ENCODE assay signal across 9 cellular contexts in genomic region chr2:174158003-174158402, GRCh38.
DNase-seq lines count a peak whose midpoint lies in the region; ATAC-seq and TF ChIP-seq lines count a peak whose summit lies in the region.
"Had no signal": no experiment of that assay in that cellular context is flagged by ENCODE, and none has a peak within 500 bp of the region (broad histone marks: within the 10 kb centered on the region; RNA-seq: fewer than 3 reads in every experiment).

No MANE protein-coding gene starts in this region.

- H3K4me1 ChIP-seq in BE2C, result no peaks in the 10 kb centered on the region

- peaks cover 32% of the 10 kb centered on the region for H3K36me3 Mint-ChIP-seq in activated naive CD8-positive, alpha-beta T cell treated with anti-CD3 and anti-CD28 coated beads, Interleukin-2, amount 50 U/mL, for 24 hours (ENCODE audit: low read depth)

- H3K4me1 Mint-ChIP-seq in activated naive CD8-positive, alpha-beta T cell treated with anti-CD3 and anti-CD28 coated beads, Interleukin-2, amount 50 U/mL, for 24 hours, result peaks cover 5% of the 10 kb centered on the region

- no peak overlapping the region for H3K27ac Mint-ChIP-seq in activated naive CD8-positive, alpha-beta T cell treated with anti-CD3 and anti-CD28 coated beads, Interleukin-2, amount 50 U/mL, for 24 hours

- peak; percentile 69 for TF ChIP-seq CTCF in BE2C (IDR thresholded peaks at IDR 0.05; ENCODE audit: low read depth, low read length)
- peak; percentile 76 for TF ChIP-seq CTCF in GM12872 (IDR thresholded peaks at IDR 0.05; ENCODE audit: insufficient read depth, low read depth, low read length)

- H3K36me3 ChIP-seq in BE2C, result no peaks in the 10 kb centered on the region

- no peak overlapping the region for H3K4me3 Mint-ChIP-seq in activated naive CD8-positive, alpha-beta T cell treated with anti-CD3 and anti-CD28 coated beads, Interleukin-2, amount 50 U/mL, for 24 hours

- H3K9me3 Mint-ChIP-seq in activated naive CD8-positive, alpha-beta T cell treated with anti-CD3 and anti-CD28 coated beads, Interleukin-2, amount 50 U/mL, for 24 hours, result peaks cover 4% of the 10 kb centered on the region

- no peaks in the 10 kb centered on the region for H3K27me3 ChIP-seq in BE2C

- DNase-seq in BE2C (peak; percentile 32), NCI-H1436 treated with DMSO at 0.1 percent for 48 hours (lab: John Stamatoyannopoulos, UW) (peak; percentile 27), kidney glomerular epithelial cell (lab: John Stamatoyannopoulos, UW) (peak; percentile 20)
- DNase-seq in activated naive CD8-positive, alpha-beta T cell treated with anti-CD3 and anti-CD28 coated beads, Interleukin-2, amount 50 U/mL, for 24 hours, result peak; percentile 10

- H3K9me3 ChIP-seq in BE2C, result no peaks in the 10 kb centered on the region

- no peak overlapping the region for H3K4me3 ChIP-seq in BE2C (ENCODE audit: low read depth, low read length)
- H3K4me3 ChIP-seq: SK-N-MC had no signal

- no peaks in the 10 kb centered on the region for H3K27me3 Mint-ChIP-seq in activated naive CD8-positive, alpha-beta T cell treated with anti-CD3 and anti-CD28 coated beads, Interleukin-2, amount 50 U/mL, for 24 hours

- peak; percentile 59 for ATAC-seq in activated naive CD8-positive, alpha-beta T cell treated with anti-CD3 and anti-CD28 coated beads, Interleukin-2, amount 50 U/mL, for 24 hours
- ATAC-seq in GM18907 (IDR thresholded peaks at IDR 0.05; ENCODE audit: unreplicated experiment) (no peak), GM18858 (IDR thresholded peaks at IDR 0.05; ENCODE audit: unreplicated experiment) (no peak), GM19324 (IDR thresholded peaks at IDR 0.05; ENCODE audit: low FRiP score, unreplicated experiment) (no peak)
